In the genomic region with DNA sequence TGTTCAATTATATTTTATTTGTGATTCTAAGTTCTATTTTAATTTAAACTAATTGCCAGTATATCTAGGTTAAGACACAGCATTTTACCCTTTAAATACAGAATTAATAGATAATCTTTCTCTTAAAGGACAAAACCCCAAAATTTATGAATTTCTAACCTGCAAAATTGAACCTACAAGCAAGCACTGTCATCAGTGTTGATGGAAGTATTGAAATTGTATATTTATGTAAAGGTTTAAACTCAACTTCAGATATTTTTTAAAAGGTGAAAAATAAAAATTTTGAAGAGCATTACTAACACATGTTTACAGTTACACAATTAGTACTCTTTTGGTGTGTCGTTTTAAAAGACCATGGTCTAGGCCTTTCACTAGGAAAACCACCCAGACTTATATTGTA, we compare ENCODE assay signal across 11 cellular contexts. TPM values are rescaled to one million over a fixed set of nuclear protein-coding genes. Genes with fewer than 3 reads are reported as not detected.
"Had no signal": no experiment of that assay in that cellular context is flagged by ENCODE, and none has a peak within 500 bp of the region (broad histone marks: within the 10 kb centered on the region; RNA-seq: fewer than 3 reads in every experiment).

No MANE protein-coding gene starts in this region.

- H3K27ac Mint-ChIP-seq: HFFc6 had no signal

- H3K9me3 ChIP-seq: HAP-1 had no signal

- FAIRE-seq: HepG2, K562 had no signal

- H3K36me3 ChIP-seq: HAP-1 had no signal

- H2AFZ ChIP-seq: GM23248 had no signal

- DNase-seq: GM23248, HFFc6, KG1 had no signal

- H3K4me1 ChIP-seq: HAP-1 had no signal

- H3K4me3 Mint-ChIP-seq: HFFc6 had no signal

- ATAC-seq: HCT116, HepG2, K562 had no signal

- H3K27ac ChIP-seq: GM23248, HL-60 had no signal

- H3K4me3 ChIP-seq: GM23248, HAP-1, K562 had no signal

RNA-seq across cellular contexts. Expression of gene OTP, which starts 3.4 kb away (rescaled TPM):
- total RNA-seq: GM23248, H4, H7, HepG2, HFFc6, HT1080 had no signal
- polyA plus RNA-seq: GM23248, HepG2 had no signal
